8 cellular contexts compared by ENCODE assay signal in genomic region chr7:10973942-10974716, GRCh38. TPM values are rescaled to one million over a fixed set of nuclear protein-coding genes. Genes with fewer than 3 reads are reported as not detected.
DNase-seq lines count a peak whose midpoint lies in the region; ATAC-seq and TF ChIP-seq lines count a peak whose summit lies in the region.

No MANE protein-coding gene starts in this region.

- H3K27ac Mint-ChIP-seq in activated CD4-positive, alpha-beta T cell treated with anti-CD3 and anti-CD28 coated beads for 36 hours = peak overlapping the region; percentile 93
- peak overlapping the region; percentile 90 for H3K27ac Mint-ChIP-seq in activated CD4-positive, alpha-beta memory T cell treated with anti-CD3 and anti-CD28 coated beads for 36 hours

- peak; percentile 3 for ATAC-seq in activated CD4-positive, alpha-beta T cell treated with anti-CD3 and anti-CD28 coated beads for 36 hours
- ATAC-seq in thoracic aorta (ENCODE audit: insufficient number of reproducible peaks, low FRiP score, low read depth) = peak; percentile 25

- H3K36me3 Mint-ChIP-seq in activated CD4-positive, alpha-beta T cell treated with anti-CD3 and anti-CD28 coated beads for 36 hours (ENCODE audit: low read depth) = peaks cover 32% of the 10 kb centered on the region
- peaks cover 34% of the 10 kb centered on the region for H3K36me3 Mint-ChIP-seq in activated CD4-positive, alpha-beta memory T cell treated with anti-CD3 and anti-CD28 coated beads for 36 hours

- peaks cover 2% of the 10 kb centered on the region for H3K27me3 Mint-ChIP-seq in activated CD4-positive, alpha-beta T cell treated with anti-CD3 and anti-CD28 coated beads for 36 hours
- H3K27me3 Mint-ChIP-seq in activated CD4-positive, alpha-beta memory T cell treated with anti-CD3 and anti-CD28 coated beads for 36 hours = peaks cover 2% of the 10 kb centered on the region

- no peak for TF ChIP-seq POLR2A in erythroblast (IDR thresholded peaks at IDR 0.05; ENCODE audit: low read length)

- H3K4me1 Mint-ChIP-seq in activated CD4-positive, alpha-beta T cell treated with anti-CD3 and anti-CD28 coated beads for 36 hours = peaks cover 45% of the 10 kb centered on the region
- peaks cover 42% of the 10 kb centered on the region for H3K4me1 Mint-ChIP-seq in activated CD4-positive, alpha-beta memory T cell treated with anti-CD3 and anti-CD28 coated beads for 36 hours (ENCODE audit: low read depth)

- H3K36me3 ChIP-seq in mucosa of rectum (ENCODE audit: control insufficient read depth in 2 of 2, insufficient read depth in 2 of 2, low read length in 2 of 2) (no peaks in the 10 kb centered on the region), thoracic aorta (no peaks in the 10 kb centered on the region)

- no peaks in the 10 kb centered on the region for H3K27me3 ChIP-seq in mucosa of rectum (ENCODE audit: control insufficient read depth in 2 of 2, insufficient read depth in 2 of 2, low read length in 2 of 2)
- no peaks in the 10 kb centered on the region for H3K27me3 ChIP-seq in thoracic aorta (replicated peaks; ENCODE audit: insufficient read depth)

- POLR2A ChIA-PET in activated CD4-positive, alpha-beta T cell treated with anti-CD3 and anti-CD28 coated beads for 36 hours (lab: Charles Lee) = interaction anchor here (0.7 to 2.6 kb wide), 2 partner anchors 31 to 34 kb away, joined by 3 to 25 read pairs; a partner anchor contains a TSS
- POLR2A ChIA-PET in activated CD4-positive, alpha-beta memory T cell treated with anti-CD3 and anti-CD28 coated beads for 36 hours (lab: Charles Lee) = interaction anchor here (1.0 to 3.1 kb wide), 2 partner anchors 21 to 34 kb away, joined by 3 to 33 read pairs; a partner anchor contains a TSS

- TF ChIP-seq CTCF in HFF-Myc (IDR thresholded peaks at IDR 0.05; ENCODE audit: low read depth, low read length, missing control alignments) = no peak
- no peak for TF ChIP-seq CTCF in thoracic aorta (IDR thresholded peaks at IDR 0.05)

- H3K4me1 ChIP-seq in mucosa of rectum (ENCODE audit: control insufficient read depth in 2 of 2, insufficient read depth in 2 of 2, low read length in 2 of 2) = peaks cover 7 to 9% of the 10 kb centered on the region in 2 donors
- peaks cover 12 to 23% of the 10 kb centered on the region in 2 donors for H3K4me1 ChIP-seq in thoracic aorta (ENCODE audit: control insufficient read depth in 1 of 2, low read depth in 2 of 2)

- intact Hi-C loops in activated CD4-positive, alpha-beta T cell treated with anti-CD3 and anti-CD28 coated beads for 36 hours (cut with DNase I, micrococcal nuclease) = loop anchor here (1.0 to 10.0 kb wide), 2 partner anchors 34 to 1241 kb away; partner anchors contain the start of gene TMEM106B (in 1 of the 2)
- intact Hi-C loops in activated CD4-positive, alpha-beta memory T cell treated with anti-CD3 and anti-CD28 coated beads for 36 hours (cut with micrococcal nuclease) = loop anchor here (1.0 kb wide), 2 partner anchors 34 to 146 kb away; a partner anchor contains a TSS

- peak overlapping the region; percentile 65 for H3K4me3 ChIP-seq in HFF-Myc (replicated peaks; ENCODE audit: low read depth, low read length)
- H3K4me3 ChIP-seq in mucosa of rectum (ENCODE audit: low read length in 2 of 2) = peak overlapping the region; percentile 83 to 91
- peak overlapping the region; percentile 97 for H3K4me3 ChIP-seq in thoracic aorta

- H3K27ac ChIP-seq in mucosa of rectum (ENCODE audit: low read depth in 2 of 2, low read length in 2 of 2) (peak overlapping the region; percentile 86), thoracic aorta (peak overlapping the region; percentile 70 to 80)

- H3K9me3 Mint-ChIP-seq in activated CD4-positive, alpha-beta T cell treated with anti-CD3 and anti-CD28 coated beads for 36 hours (ENCODE audit: low read depth) = no peaks in the 10 kb centered on the region
- no peaks in the 10 kb centered on the region for H3K9me3 Mint-ChIP-seq in activated CD4-positive, alpha-beta memory T cell treated with anti-CD3 and anti-CD28 coated beads for 36 hours

- H3K9ac ChIP-seq in mucosa of rectum (ENCODE audit: low read depth in 1 of 2, low read length in 2 of 2) = peak overlapping the region; percentile 69 to 92

- no peaks in the 10 kb centered on the region for H3K9me3 ChIP-seq in mucosa of rectum (ENCODE audit: control insufficient read depth in 2 of 2, low read length in 2 of 2)
- H3K9me3 ChIP-seq in thoracic aorta = no peaks in the 10 kb centered on the region

- CTCF ChIA-PET in activated CD4-positive, alpha-beta T cell treated with anti-CD3 and anti-CD28 coated beads for 36 hours (lab: Charles Lee) = no interaction called here
- CTCF ChIA-PET in activated CD4-positive, alpha-beta memory T cell treated with anti-CD3 and anti-CD28 coated beads for 36 hours (lab: Charles Lee) = interaction anchor here (0.7 kb wide), 1 partner anchor 34 kb away, joined by 4 read pairs; a partner anchor contains a TSS

- peak overlapping the region; percentile 88 for H3K4me3 Mint-ChIP-seq in activated CD4-positive, alpha-beta T cell treated with anti-CD3 and anti-CD28 coated beads for 36 hours
- peak overlapping the region; percentile 91 for H3K4me3 Mint-ChIP-seq in activated CD4-positive, alpha-beta memory T cell treated with anti-CD3 and anti-CD28 coated beads for 36 hours

- peak; percentile 45 for DNase-seq in activated CD4-positive, alpha-beta T cell treated with anti-CD3 and anti-CD28 coated beads for 36 hours
- DNase-seq in activated CD4-positive, alpha-beta T cell treated with anti-CD3 and anti-CD28 coated beads for 1 hour = no peak
- DNase-seq in HFF-Myc (ENCODE audit: extremely low read depth, low read depth) (peak; percentile 6), M059J (ENCODE audit: low read depth) (peak; percentile 49), erythroblast (lab: John Stamatoyannopoulos, UW) (peak; percentile 66 to 69), thoracic aorta (ENCODE audit: low spot score) (no peak)
- peak; percentile 31 for DNase-seq in activated CD4-positive, alpha-beta memory T cell treated with anti-CD3 and anti-CD28 coated beads for 36 hours

RNA-seq across cellular contexts. Expression of gene PHF14, which starts 0.5 kb away (rescaled TPM):
- 10 to 100 TPM; 37.4 to 40.3 TPM for total RNA-seq in activated CD4-positive, alpha-beta T cell treated with anti-CD3 and anti-CD28 coated beads for 36 hours
- total RNA-seq in M059J (2014; rRNA removed; shearing (Covaris generic)) = 16.3 and 23.7 TPM in 2 replicates
- total RNA-seq in activated CD4-positive, alpha-beta memory T cell treated with anti-CD3 and anti-CD28 coated beads for 36 hours = 10 to 100 TPM; 28.6 to 31.5 TPM
- 10 to 100 TPM; 26.5 to 46.1 TPM for total RNA-seq in thoracic aorta

Comparison
In these comparisons a context has a peak if more than half of its experiments do, and no peak if none do; other contexts are left out.
1. DNase-seq: peak in activated CD4-positive, alpha-beta T cell treated with anti-CD3 and anti-CD28 coated beads for 36 hours (single experiment), HFF-Myc (single experiment), M059J (single experiment), activated CD4-positive, alpha-beta memory T cell treated with anti-CD3 and anti-CD28 coated beads for 36 hours (single experiment) and erythroblast (2 of 2); none in activated CD4-positive, alpha-beta T cell treated with anti-CD3 and anti-CD28 coated beads for 1 hour (single experiment) and thoracic aorta (single experiment).
2. Peak in every context shown above with its lines, with median percentiles within 50 percentile points of each other: H3K4me3 ChIP-seq.